8 cellular contexts compared by ENCODE assay signal in the genomic region with DNA sequence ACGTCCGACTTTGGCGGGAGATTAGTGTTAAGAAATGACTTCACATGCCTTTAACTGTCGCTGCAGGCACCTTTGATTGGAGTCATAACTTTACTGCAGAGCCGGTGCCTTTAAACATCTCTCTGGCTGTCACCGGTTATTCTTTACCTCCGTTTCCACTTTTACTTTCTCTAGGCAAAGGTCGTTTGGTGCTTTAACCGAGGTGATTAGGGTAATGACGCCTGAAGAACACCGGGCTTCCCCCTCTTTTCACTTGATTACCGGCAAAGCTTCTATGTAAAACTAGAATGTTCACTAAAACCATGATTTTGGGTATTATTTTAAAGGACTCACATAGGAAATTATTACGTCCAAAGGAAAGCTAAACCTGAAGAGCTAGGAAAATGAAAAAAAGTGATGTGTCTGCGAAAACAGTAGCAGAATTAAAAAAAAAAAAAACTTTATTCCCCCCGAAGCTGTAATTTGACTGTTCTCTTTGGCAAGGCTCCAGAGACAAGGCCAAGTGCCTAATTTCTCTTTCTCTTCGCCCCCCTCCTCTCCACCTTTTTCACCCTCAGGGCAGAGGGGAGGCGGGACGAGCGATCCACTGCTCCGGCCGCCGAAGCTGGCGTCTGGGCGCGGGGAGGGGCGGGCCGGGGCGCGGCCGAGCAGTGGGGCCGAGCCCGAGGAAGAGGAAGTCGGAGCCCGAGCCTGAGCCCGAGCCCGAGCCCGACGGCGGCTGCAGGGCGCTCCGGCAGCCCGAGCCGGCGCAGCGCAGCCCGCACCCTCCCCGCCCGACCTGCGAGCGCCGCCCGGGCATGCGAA. TPM values are rescaled to one million over a fixed set of nuclear protein-coding genes. Genes with fewer than 3 reads are reported as not detected.
A peak's percentile ranks its signal among the peaks of the same experiment; 100 is the strongest.
DNase-seq lines count a peak whose midpoint lies in the region; ATAC-seq and TF ChIP-seq lines count a peak whose summit lies in the region.

A gene (plus strand): TSS at position 687 of the 804 bp plus-strand sequence. CDS start 133,797 bp downstream, outside the sequence.

- no peak for TF ChIP-seq CTCF in epithelial cell of esophagus (IDR thresholded peaks at IDR 0.05; ENCODE audit: insufficient read depth, low read depth, low read length, missing control alignments)
- TF ChIP-seq CTCF in mesothelial cell of epicardium (IDR thresholded peaks at IDR 0.05; ENCODE audit: unreplicated experiment) = no peak

- H3K27me3 Mint-ChIP-seq in mesothelial cell of epicardium (ENCODE audit: low read depth) = peaks cover 13% of the 10 kb centered on the region

- DNase-seq in NCI-H2196 (lab: John Stamatoyannopoulos, UW; ENCODE audit: unreplicated experiment) (peak; percentile 31), NCI-H2196 treated with DMSO at 0.1 percent for 48 hours (lab: John Stamatoyannopoulos, UW; ENCODE audit: unreplicated experiment) (no peak), NCI-H345 (lab: John Stamatoyannopoulos, UW) (peak; percentile 63), epithelial cell of esophagus (ENCODE audit: low read depth) (peak; percentile 75), mesothelial cell of epicardium (ENCODE audit: low spot score in 2 of 2, unreplicated experiment in 2 of 2) (peak; percentile 53 to 78)
- DNase-seq in activated CD8-positive, alpha-beta memory T cell treated with anti-CD3 and anti-CD28 coated beads, Interleukin-2, amount 50 U/mL, for 4 hours = peak; percentile 55
- peak; percentile 51 to 76 for DNase-seq in stimulated activated effector memory CD8-positive, alpha-beta T cell treated with anti-CD3 and anti-CD28 coated beads, Interleukin-12 subunit alpha, Interleukin-12 subunit beta, amount 100 ng/mL, for 72 hours (ENCODE audit: low spot score in 2 of 2)

- H3K4me3 Mint-ChIP-seq in mesothelial cell of epicardium = peak within 1 kb of the TSS; percentile 97
- H3K4me3 Mint-ChIP-seq in stimulated activated effector memory CD8-positive, alpha-beta T cell treated with anti-CD3 and anti-CD28 coated beads, Interleukin-12 subunit alpha, Interleukin-12 subunit beta, amount 100 ng/mL, for 72 hours = peak within 1 kb of the TSS; percentile 86

- peak within 1 kb of the TSS; percentile 98 for H3K27ac Mint-ChIP-seq in mesothelial cell of epicardium
- H3K27ac Mint-ChIP-seq in stimulated activated effector memory CD8-positive, alpha-beta T cell treated with anti-CD3 and anti-CD28 coated beads, Interleukin-12 subunit alpha, Interleukin-12 subunit beta, amount 100 ng/mL, for 72 hours = peak within 1 kb of the TSS; percentile 90

- H3K4me3 ChIP-seq in epithelial cell of esophagus (ENCODE audit: low read length) = peak within 1 kb of the TSS; percentile 53

- H3K36me3 Mint-ChIP-seq in mesothelial cell of epicardium = no peaks in the 10 kb centered on the region
- H3K36me3 Mint-ChIP-seq in stimulated activated effector memory CD8-positive, alpha-beta T cell treated with anti-CD3 and anti-CD28 coated beads, Interleukin-12 subunit alpha, Interleukin-12 subunit beta, amount 100 ng/mL, for 72 hours = no peaks in the 10 kb centered on the region

- H3K9me3 Mint-ChIP-seq in mesothelial cell of epicardium = no peaks in the 10 kb centered on the region
- no peaks in the 10 kb centered on the region for H3K9me3 Mint-ChIP-seq in stimulated activated effector memory CD8-positive, alpha-beta T cell treated with anti-CD3 and anti-CD28 coated beads, Interleukin-12 subunit alpha, Interleukin-12 subunit beta, amount 100 ng/mL, for 72 hours

- peaks cover 49% of the 10 kb centered on the region for H3K4me1 Mint-ChIP-seq in mesothelial cell of epicardium
- peaks cover 18% of the 10 kb centered on the region for H3K4me1 Mint-ChIP-seq in stimulated activated effector memory CD8-positive, alpha-beta T cell treated with anti-CD3 and anti-CD28 coated beads, Interleukin-12 subunit alpha, Interleukin-12 subunit beta, amount 100 ng/mL, for 72 hours

- ATAC-seq in HG02870 (IDR thresholded peaks at IDR 0.05; ENCODE audit: unreplicated experiment) = peak; percentile 71
- peak; percentile 87 for ATAC-seq in stimulated activated effector memory CD8-positive, alpha-beta T cell treated with anti-CD3 and anti-CD28 coated beads, Interleukin-12 subunit alpha, Interleukin-12 subunit beta, amount 100 ng/mL, for 72 hours

RNA-seq across cellular contexts. Expression of the gene that starts here (rescaled TPM):
- total RNA-seq in mesothelial cell of epicardium = 65.7 to 69.4 TPM (median 69.3 TPM) in 3 replicates
